26 cellular contexts compared by ENCODE assay signal in genomic region chr16:56068816-56069215, GRCh38.
"Had no signal": no experiment of that assay in that cellular context is flagged by ENCODE, and none has a peak within 500 bp of the region (broad histone marks: within the 10 kb centered on the region; RNA-seq: fewer than 3 reads in every experiment).

No MANE protein-coding gene starts in this region.

- H3K4me1 ChIP-seq: ascending aorta, gastrocnemius medialis, heart left ventricle had no signal

- ATAC-seq: activated CD4-positive, alpha-beta T cell treated with anti-CD3 and anti-CD28 coated beads for 36 hours; activated naive CD4-positive, alpha-beta T cell treated with anti-CD3 and anti-CD28 coated beads, Interleukin-2, amount 50 U/mL, for 72 hours; activated T-cell treated with anti-CD3 and anti-CD28 coated beads, Interleukin-2, amount 50 U/mL, for 72 hours; gastrocnemius medialis; heart left ventricle had no signal

- H3K27me3 Mint-ChIP-seq: activated CD4-positive, alpha-beta memory T cell treated with anti-CD3 and anti-CD28 coated beads, Interleukin-2, amount 10 ng/mL, durations not matched to agents 7 days and 5 days had no signal

- H3K27ac Mint-ChIP-seq: activated CD4-positive, alpha-beta memory T cell treated with anti-CD3 and anti-CD28 coated beads, Interleukin-2, amount 10 ng/mL, durations not matched to agents 7 days and 5 days; activated CD4-positive, alpha-beta T cell treated with anti-CD3 and anti-CD28 coated beads for 36 hours; activated CD4-positive, alpha-beta T cell treated with anti-CD3 and anti-CD28 coated beads, Interleukin-2, amount 10 ng/mL, durations not matched to agents 24 days and 14 days; activated naive CD4-positive, alpha-beta T cell treated with anti-CD3 and anti-CD28 coated beads, Interleukin-2, amount 10 ng/mL, durations not matched to agents 7 days and 5 days; activated naive CD4-positive, alpha-beta T cell treated with anti-CD3 and anti-CD28 coated beads, Interleukin-2, amount 50 U/mL, for 72 hours; activated naive CD8-positive, alpha-beta T cell treated with anti-CD3 and anti-CD28 coated beads, Interleukin-2, amount 10 ng/mL, durations not matched to agents 7 days and 5 days; activated T-cell treated with anti-CD3 and anti-CD28 coated beads, Interleukin-2, amount 50 U/mL, for 24 hours; activated T-cell treated with anti-CD3 and anti-CD28 coated beads, Interleukin-2, amount 50 U/mL, for 72 hours; endodermal cell had no signal

- H3K4me1 Mint-ChIP-seq: activated CD4-positive, alpha-beta T cell treated with anti-CD3 and anti-CD28 coated beads for 36 hours had no signal

- H3K9me3 ChIP-seq: ascending aorta, gastrocnemius medialis, heart left ventricle had no signal

- H3K27ac ChIP-seq: ascending aorta, gastrocnemius medialis, heart left ventricle had no signal

- H3K9me3 Mint-ChIP-seq: activated CD4-positive, alpha-beta memory T cell treated with anti-CD3 and anti-CD28 coated beads, Interleukin-2, amount 10 ng/mL, durations not matched to agents 7 days and 5 days; activated CD4-positive, alpha-beta T cell treated with anti-CD3 and anti-CD28 coated beads, Interleukin-2, amount 10 ng/mL, durations not matched to agents 24 days and 14 days; activated naive CD4-positive, alpha-beta T cell treated with anti-CD3 and anti-CD28 coated beads, Interleukin-2, amount 10 ng/mL, durations not matched to agents 7 days and 5 days; activated naive CD4-positive, alpha-beta T cell treated with anti-CD3 and anti-CD28 coated beads, Interleukin-2, amount 50 U/mL, for 72 hours; activated naive CD8-positive, alpha-beta T cell treated with anti-CD3 and anti-CD28 coated beads, Interleukin-2, amount 10 ng/mL, durations not matched to agents 7 days and 5 days; activated T-cell treated with anti-CD3 and anti-CD28 coated beads, Interleukin-2, amount 50 U/mL, for 24 hours; activated T-cell treated with anti-CD3 and anti-CD28 coated beads, Interleukin-2, amount 50 U/mL, for 72 hours; brain; endodermal cell had no signal

- H3K27me3 ChIP-seq: ascending aorta, gastrocnemius medialis, heart left ventricle had no signal

- DNase-seq: activated CD4-positive, alpha-beta memory T cell treated with anti-CD3 and anti-CD28 coated beads, Interleukin-2, amount 10 ng/mL, durations not matched to agents 7 days and 5 days; activated CD4-positive, alpha-beta T cell treated with anti-CD3 and anti-CD28 coated beads for 36 hours; activated CD4-positive, alpha-beta T cell treated with anti-CD3 and anti-CD28 coated beads, Interleukin-2, amount 10 ng/mL, durations not matched to agents 24 days and 14 days; activated CD4-positive, CD25-positive, alpha-beta regulatory T cell; activated CD4-positive, CD25-positive, alpha-beta regulatory T cell treated with anti-CD3 and anti-CD28 coated beads, Interleukin-2, amount 50 U/mL, for 72 hours; activated CD8-positive, alpha-beta memory T cell treated with anti-CD3 and anti-CD28 coated beads, Interleukin-2, amount 50 U/mL, for 48 hours; activated gamma-delta T cell; activated naive CD4-positive, alpha-beta T cell; activated naive CD4-positive, alpha-beta T cell treated with anti-CD3 and anti-CD28 coated beads, Interleukin-2, amount 10 ng/mL, durations not matched to agents 7 days and 5 days; activated naive CD8-positive, alpha-beta T cell treated with anti-CD3 and anti-CD28 coated beads, Interleukin-2, amount 10 ng/mL, durations not matched to agents 7 days and 5 days; activated T-cell treated with anti-CD3 and anti-CD28 coated beads for 4 hours; activated T-cell treated with anti-CD3 and anti-CD28 coated beads, Interleukin-2, amount 50 U/mL, for 24 hours; activated T-cell treated with anti-CD3 and anti-CD28 coated beads, Interleukin-2, amount 50 U/mL, for 72 hours; caudate nucleus; cortex of kidney; dermis blood vessel endothelial cell; effector CD4-positive, alpha-beta T cell; endodermal cell; foreskin fibroblast; gastrocnemius medialis; glutamatergic neuron; heart left ventricle; T-helper 2 cell had no signal

- H3K36me3 Mint-ChIP-seq: activated naive CD4-positive, alpha-beta T cell treated with anti-CD3 and anti-CD28 coated beads, Interleukin-2, amount 10 ng/mL, durations not matched to agents 7 days and 5 days; activated naive CD4-positive, alpha-beta T cell treated with anti-CD3 and anti-CD28 coated beads, Interleukin-2, amount 50 U/mL, for 72 hours; activated naive CD8-positive, alpha-beta T cell treated with anti-CD3 and anti-CD28 coated beads, Interleukin-2, amount 10 ng/mL, durations not matched to agents 7 days and 5 days; brain had no signal

- H3K4me3 ChIP-seq: ascending aorta, gastrocnemius medialis, heart left ventricle had no signal

- H3K36me3 ChIP-seq: ascending aorta, gastrocnemius medialis, heart left ventricle had no signal

- H3K4me3 Mint-ChIP-seq: activated CD4-positive, alpha-beta memory T cell treated with anti-CD3 and anti-CD28 coated beads, Interleukin-2, amount 10 ng/mL, durations not matched to agents 7 days and 5 days; activated CD4-positive, alpha-beta T cell treated with anti-CD3 and anti-CD28 coated beads for 36 hours; activated CD4-positive, alpha-beta T cell treated with anti-CD3 and anti-CD28 coated beads, Interleukin-2, amount 10 ng/mL, durations not matched to agents 24 days and 14 days; activated naive CD4-positive, alpha-beta T cell treated with anti-CD3 and anti-CD28 coated beads, Interleukin-2, amount 10 ng/mL, durations not matched to agents 7 days and 5 days; activated naive CD8-positive, alpha-beta T cell treated with anti-CD3 and anti-CD28 coated beads, Interleukin-2, amount 10 ng/mL, durations not matched to agents 7 days and 5 days; activated T-cell treated with anti-CD3 and anti-CD28 coated beads, Interleukin-2, amount 50 U/mL, for 24 hours; activated T-cell treated with anti-CD3 and anti-CD28 coated beads, Interleukin-2, amount 50 U/mL, for 72 hours; brain; endodermal cell had no signal
